13 cellular contexts compared by ENCODE assay signal in genomic region chr12:64745259-64745807, GRCh38.
"Had no signal": no experiment of that assay in that cellular context is flagged by ENCODE, and none has a peak within 500 bp of the region (broad histone marks: within the 10 kb centered on the region; RNA-seq: fewer than 3 reads in every experiment).

No MANE protein-coding gene starts in this region.

- ATAC-seq: activated CD4-positive, alpha-beta T cell treated with anti-CD3 and anti-CD28 coated beads for 36 hours; heart right ventricle had no signal

- H3K27ac ChIP-seq: cardiac muscle cell, WERI-Rb-1 had no signal

- H3K27ac Mint-ChIP-seq: activated CD4-positive, alpha-beta memory T cell treated with anti-CD3 and anti-CD28 coated beads, Interleukin-2, amount 10 ng/mL, durations not matched to agents 7 days and 5 days; activated CD4-positive, alpha-beta T cell treated with anti-CD3 and anti-CD28 coated beads for 36 hours; activated naive CD8-positive, alpha-beta T cell treated with anti-CD3 and anti-CD28 coated beads, Interleukin-2, amount 10 ng/mL, durations not matched to agents 7 days and 5 days had no signal

- H3K4me3 ChIP-seq: cardiac muscle cell, heart right ventricle, stomach had no signal

- H3K27me3 ChIP-seq: cardiac muscle cell, heart right ventricle, stomach had no signal

- H3K9me3 ChIP-seq: heart right ventricle, stomach had no signal

- H3K4me3 Mint-ChIP-seq: activated CD4-positive, alpha-beta memory T cell treated with anti-CD3 and anti-CD28 coated beads, Interleukin-2, amount 10 ng/mL, durations not matched to agents 7 days and 5 days; activated CD4-positive, alpha-beta T cell treated with anti-CD3 and anti-CD28 coated beads for 36 hours; activated naive CD8-positive, alpha-beta T cell treated with anti-CD3 and anti-CD28 coated beads, Interleukin-2, amount 10 ng/mL, durations not matched to agents 7 days and 5 days had no signal

- H3K9me3 Mint-ChIP-seq: activated CD4-positive, alpha-beta memory T cell treated with anti-CD3 and anti-CD28 coated beads, Interleukin-2, amount 10 ng/mL, durations not matched to agents 7 days and 5 days; activated naive CD8-positive, alpha-beta T cell treated with anti-CD3 and anti-CD28 coated beads, Interleukin-2, amount 10 ng/mL, durations not matched to agents 7 days and 5 days had no signal

- H3K27me3 Mint-ChIP-seq: activated CD4-positive, alpha-beta memory T cell treated with anti-CD3 and anti-CD28 coated beads, Interleukin-2, amount 10 ng/mL, durations not matched to agents 7 days and 5 days; activated CD4-positive, alpha-beta T cell treated with anti-CD3 and anti-CD28 coated beads for 36 hours; activated naive CD8-positive, alpha-beta T cell treated with anti-CD3 and anti-CD28 coated beads, Interleukin-2, amount 10 ng/mL, durations not matched to agents 7 days and 5 days had no signal

- DNase-seq: activated CD4-positive, alpha-beta memory T cell treated with anti-CD3 and anti-CD28 coated beads, Interleukin-2, amount 10 ng/mL, durations not matched to agents 7 days and 5 days; activated CD4-positive, alpha-beta T cell treated with anti-CD3 and anti-CD28 coated beads for 36 hours; activated CD8-positive, alpha-beta memory T cell treated with anti-CD3 and anti-CD28 coated beads, Interleukin-2, amount 50 U/mL, for 48 hours; activated naive CD8-positive, alpha-beta T cell treated with anti-CD3 and anti-CD28 coated beads, Interleukin-2, amount 10 ng/mL, durations not matched to agents 7 days and 5 days; effector CD4-positive, alpha-beta T cell; heart right ventricle; kidney glomerular epithelial cell; mammary epithelial cell; stimulated activated CD4-positive, alpha-beta T cell treated with anti-CD3 and anti-CD28 coated beads, Interleukin-4, amount 100 ng/mL, for 24 hours; stomach; T1000; WERI-Rb-1 had no signal
